In genomic region chr1:29501227-29501976, GRCh38 we compare ENCODE assay signal across 15 cellular contexts.
"Had no signal": no experiment of that assay in that cellular context is flagged by ENCODE, and none has a peak within 500 bp of the region (broad histone marks: within the 10 kb centered on the region; RNA-seq: fewer than 3 reads in every experiment).

No MANE protein-coding gene starts in this region.

- H3K9me3 ChIP-seq: lower lobe of right lung, ovary had no signal

- DNase-seq: activated CD4-positive, alpha-beta T cell treated with anti-CD3 and anti-CD28 coated beads, Interleukin-2, amount 10 ng/mL, durations not matched to agents 24 days and 14 days; activated CD4-positive, CD25-positive, alpha-beta regulatory T cell; activated CD8-positive, alpha-beta memory T cell treated with anti-CD3 and anti-CD28 coated beads, Interleukin-2, amount 50 U/mL, for 4 hours; activated CD8-positive, alpha-beta T cell treated with anti-CD3 and anti-CD28 coated beads, Interleukin-2, amount 10 ng/mL, durations not matched to agents 7 days and 5 days; activated naive CD8-positive, alpha-beta T cell treated with anti-CD3 and anti-CD28 coated beads, Interleukin-2, amount 10 ng/mL, durations not matched to agents 7 days and 5 days; activated T-cell treated with anti-CD3 and anti-CD28 coated beads, Interleukin-2, amount 50 U/mL, for 48 hours; cerebellar nuclear complex; lower lobe of right lung; ovary; spleen had no signal

- H3K36me3 ChIP-seq: breast epithelium, esophagus muscularis mucosa, lower lobe of right lung, ovary, spleen, stomach had no signal

- ATAC-seq: activated CD8-positive, alpha-beta T cell treated with anti-CD3 and anti-CD28 coated beads, Interleukin-2, amount 10 ng/mL, durations not matched to agents 7 days and 5 days; lower lobe of right lung; sciatic nerve had no signal

- H3K4me1 ChIP-seq: breast epithelium, lower lobe of right lung, spleen had no signal

- H3K27ac ChIP-seq: breast epithelium, esophagus muscularis mucosa, hepatocyte, lower lobe of right lung, ovary, spleen, stomach had no signal

- H3K4me3 ChIP-seq: breast epithelium, esophagus muscularis mucosa, hepatocyte, lower lobe of right lung, ovary, spleen, stomach had no signal

- H3K27me3 ChIP-seq: hepatocyte, ovary had no signal
